In genomic region chr7:27693794-27694193, GRCh38 we compare ENCODE assay signal across 1 cellular context.
TF ChIP-seq lines count a peak whose summit lies in the region.

No MANE protein-coding gene starts in this region.

TF ChIP-seq in HepG2, 621 proteins besides CTCF, POLR2A, EP300 and RAD21 (continued from another document and continues in another):
- TF ChIP-seq MTF1 (CRISPR knock-in tag; IDR thresholded peaks at IDR 0.05) (no peak), SNRNP70 (IDR thresholded peaks at IDR 0.05; ENCODE audit: low read depth, low read length) (no peak), MIER2 (CRISPR knock-in tag; IDR thresholded peaks at IDR 0.05) (peak; percentile 36; the same call in 1 of the 2 replicates), GATAD1 (CRISPR knock-in tag; IDR thresholded peaks at IDR 0.05) (peak; percentile 23; the same call in 1 of the 2 replicates), ZNF766 (CRISPR knock-in tag; IDR thresholded peaks at IDR 0.05; ENCODE audit: borderline replicate concordance) (no peak), JUNB (CRISPR knock-in tag; IDR thresholded peaks at IDR 0.05; ENCODE audit: borderline replicate concordance) (no peak), MIXL1 (CRISPR knock-in tag; IDR thresholded peaks at IDR 0.05) (peak; percentile 87), ZNF331 (CRISPR knock-in tag; IDR thresholded peaks at IDR 0.05) (peak; percentile 89), ZSCAN9 (CRISPR knock-in tag; IDR thresholded peaks at IDR 0.05; ENCODE audit: borderline replicate concordance) (0 out of 2 replicates have a peak, but pooled peaks have one; percentile 36), MBD4 (IDR thresholded peaks at IDR 0.05; ENCODE audit: borderline replicate concordance, low read length) (no peak), SIX1 (CRISPR knock-in tag; IDR thresholded peaks at IDR 0.05; ENCODE audit: borderline replicate concordance) (no peak), TFDP1 (CRISPR knock-in tag; IDR thresholded peaks at IDR 0.05; ENCODE audit: borderline replicate concordance) (peak; percentile 57; the same call in 1 of the 2 replicates), ZFX (CRISPR knock-in tag; IDR thresholded peaks at IDR 0.05; ENCODE audit: low read depth) (peak; percentile 64), THYN1 (CRISPR knock-in tag; IDR thresholded peaks at IDR 0.05; ENCODE audit: borderline replicate concordance, low read depth) (no peak), HDAC1 (CRISPR knock-in tag; IDR thresholded peaks at IDR 0.05) (peak; percentile 45; the same call in 1 of the 2 replicates), GFI1 (CRISPR knock-in tag; IDR thresholded peaks at IDR 0.05; ENCODE audit: borderline replicate concordance) (no peak), MXD4 (CRISPR knock-in tag; IDR thresholded peaks at IDR 0.05) (no peak), UBTF (CRISPR knock-in tag; IDR thresholded peaks at IDR 0.05) (no peak), ZFP1 (CRISPR knock-in tag; IDR thresholded peaks at IDR 0.05) (no peak), ATF2 (CRISPR knock-in tag; IDR thresholded peaks at IDR 0.05) (peak; percentile 55; the same call in 1 of the 2 replicates), ZFAT (CRISPR knock-in tag; conservative IDR thresholded peaks at IDR 0.05) (no peak), PHF8 (CRISPR knock-in tag; IDR thresholded peaks at IDR 0.05) (no peak), KDM5B (CRISPR knock-in tag; IDR thresholded peaks at IDR 0.05; ENCODE audit: borderline replicate concordance) (no peak), ZNF3 (CRISPR knock-in tag; IDR thresholded peaks at IDR 0.05) (no peak), RARA (CRISPR knock-in tag; IDR thresholded peaks at IDR 0.05) (peak; percentile 97), ARID4A (CRISPR knock-in tag; IDR thresholded peaks at IDR 0.05; ENCODE audit: borderline replicate concordance) (no peak; the same call in 1 of the 2 replicates), MIER3 (CRISPR knock-in tag; IDR thresholded peaks at IDR 0.05; ENCODE audit: borderline replicate concordance) (peak; percentile 81; the same call in 1 of the 2 replicates), ZNF782 (CRISPR knock-in tag; IDR thresholded peaks at IDR 0.05; ENCODE audit: borderline replicate concordance) (no peak), MEIS2 (CRISPR knock-in tag; IDR thresholded peaks at IDR 0.05) (peak; percentile 60; the same call in 1 of the 2 replicates), ELK4 (CRISPR knock-in tag; IDR thresholded peaks at IDR 0.05; ENCODE audit: borderline replicate concordance) (no peak), CREBL2 (CRISPR knock-in tag; IDR thresholded peaks at IDR 0.05; ENCODE audit: borderline replicate concordance) (no peak), ZNF772 (CRISPR knock-in tag; IDR thresholded peaks at IDR 0.05) (no peak), BRCA1 (CRISPR knock-in tag; IDR thresholded peaks at IDR 0.05) (no peak), ZBTB42 (CRISPR knock-in tag; IDR thresholded peaks at IDR 0.05) (no peak), E2F1 (CRISPR knock-in tag; IDR thresholded peaks at IDR 0.05) (no peak), HNRNPK (IDR thresholded peaks at IDR 0.05; ENCODE audit: low read depth, low read length, poor library complexity, severe bottlenecking) (no peak), HDAC2 (CRISPR knock-in tag; IDR thresholded peaks at IDR 0.05) (peak; percentile 82), HOXA3 (CRISPR knock-in tag; IDR thresholded peaks at IDR 0.05) (peak; percentile 55; the same call in 1 of the 2 replicates), DR1 (CRISPR knock-in tag; IDR thresholded peaks at IDR 0.05) (no peak), FLYWCH1 (CRISPR knock-in tag; IDR thresholded peaks at IDR 0.05) (no peak), POLR2AphosphoS5 (IDR thresholded peaks at IDR 0.05; ENCODE audit: low read depth, low read length) (no peak), ZBTB39 (CRISPR knock-in tag; IDR thresholded peaks at IDR 0.05) (no peak), SCMH1 (CRISPR knock-in tag; IDR thresholded peaks at IDR 0.05; ENCODE audit: borderline replicate concordance) (no peak), IRX3 (CRISPR knock-in tag; IDR thresholded peaks at IDR 0.05; ENCODE audit: borderline replicate concordance, low read depth) (no peak), YEATS2 (CRISPR knock-in tag; IDR thresholded peaks at IDR 0.05; ENCODE audit: borderline replicate concordance) (peak; percentile 19; the same call in 1 of the 2 replicates), PLRG1 (conservative IDR thresholded peaks at IDR 0.05) (no peak), ZNF800 (CRISPR knock-in tag; IDR thresholded peaks at IDR 0.05) (no peak), RAD51 (IDR thresholded peaks at IDR 0.05; ENCODE audit: borderline replicate concordance) (no peak), ZNF367 (CRISPR knock-in tag; IDR thresholded peaks at IDR 0.05; ENCODE audit: borderline replicate concordance) (no peak), PAX8 (CRISPR knock-in tag; IDR thresholded peaks at IDR 0.05; ENCODE audit: borderline replicate concordance) (no peak), ZNF614 (CRISPR knock-in tag; IDR thresholded peaks at IDR 0.05; ENCODE audit: borderline replicate concordance) (peak; percentile 90; the same call in 1 of the 2 replicates)
